ENCODE assay signal across 9 cellular contexts in the genomic region with DNA sequence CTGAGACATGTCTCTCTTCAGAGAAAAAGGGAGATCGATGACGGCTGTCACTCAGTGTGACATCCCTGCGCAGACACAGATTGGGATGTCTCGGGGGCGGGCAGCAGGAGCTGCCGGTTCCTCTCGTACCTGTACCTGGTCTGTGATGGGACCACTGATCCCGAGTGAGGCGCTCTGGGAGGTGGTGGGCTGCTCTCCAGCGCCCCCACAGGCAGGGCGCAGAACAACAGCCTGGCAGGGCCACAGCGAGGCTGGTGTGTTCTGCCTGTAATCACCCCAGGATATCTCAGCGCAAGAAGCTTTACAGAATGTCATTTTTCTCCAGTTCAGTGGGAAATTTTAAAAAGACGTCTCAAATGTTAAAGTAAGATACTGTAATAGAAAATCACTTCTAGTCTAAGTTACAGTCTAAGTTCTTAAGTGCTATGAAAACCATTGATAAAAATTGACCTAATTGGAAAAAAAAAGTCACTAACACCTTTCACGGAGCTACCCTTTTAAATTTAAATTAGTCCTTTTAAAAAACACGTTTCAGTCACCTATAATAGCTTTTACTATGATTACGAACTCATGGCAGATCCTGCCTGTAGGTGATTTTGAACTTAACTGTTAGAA.
A peak's percentile ranks its signal among the peaks of the same experiment; 100 is the strongest.
DNase-seq lines count a peak whose midpoint lies in the region; ATAC-seq, FAIRE-seq and TF ChIP-seq lines count a peak whose summit lies in the region.
"Had no signal": no experiment of that assay in that cellular context is flagged by ENCODE, and none has a peak within 500 bp of the region (broad histone marks: within the 10 kb centered on the region; RNA-seq: fewer than 3 reads in every experiment).

No MANE protein-coding gene starts in this region.

- no peaks in the 10 kb centered on the region for H3K79me2 ChIP-seq in endothelial cell of umbilical vein (ENCODE audit: control insufficient read depth, insufficient read depth, low read length)

- no peak overlapping the region for H3K27ac Mint-ChIP-seq in activated CD4-positive, alpha-beta T cell treated with anti-CD3 and anti-CD28 coated beads, Interleukin-2, amount 10 ng/mL, durations not matched to agents 7 days and 5 days

- H3K4me2 ChIP-seq in endothelial cell of umbilical vein (ENCODE audit: insufficient read depth, low read length), result no peak overlapping the region
- H3K4me2 ChIP-seq: BLaER1 treated with 17β-estradiol and CSF1 and Interleukin-3, amounts not matched to agents 10 nM and 100 nM had no signal

- no peak overlapping the region for H3K9ac ChIP-seq in endothelial cell of umbilical vein (replicated peaks; ENCODE audit: extremely low read depth, insufficient read depth, low read length)
- H3K9ac ChIP-seq: BLaER1 treated with 17β-estradiol and CSF1 and Interleukin-3, amounts not matched to agents 10 nM and 100 nM had no signal

- dilution Hi-C loops in endothelial cell of umbilical vein (cut with MboI; ENCODE audit: extremely low pct_ligation_motif_present, low sequenced_read_pairs), result no loop called here

- H3K27me3 Mint-ChIP-seq in activated CD4-positive, alpha-beta T cell treated with anti-CD3 and anti-CD28 coated beads, Interleukin-2, amount 10 ng/mL, durations not matched to agents 7 days and 5 days, result no peaks in the 10 kb centered on the region

- POLR2A ChIA-PET in activated CD4-positive, alpha-beta T cell treated with anti-CD3 and anti-CD28 coated beads, Interleukin-2, amount 10 ng/mL, durations not matched to agents 7 days and 5 days (lab: Charles Lee), result no interaction called here
- POLR2A ChIA-PET in endothelial cell of umbilical vein (lab: Charles Lee), result no interaction called here

- H4K20me1 ChIP-seq in endothelial cell of umbilical vein (replicated peaks; ENCODE audit: control insufficient read depth, extremely low read depth, insufficient read depth, low read length), result no peaks in the 10 kb centered on the region
- H4K20me1 ChIP-seq: BLaER1 treated with 17β-estradiol and CSF1 and Interleukin-3, amounts not matched to agents 10 nM and 100 nM had no signal

- ATAC-seq in HG03469 (IDR thresholded peaks at IDR 0.05; ENCODE audit: unreplicated experiment) (peak; percentile 69), HG03095 (IDR thresholded peaks at IDR 0.05; ENCODE audit: unreplicated experiment) (no peak)

- no TSS peak for BruUV-seq in endothelial cell of umbilical vein (replicated peaks; lab: Mats Ljungman, UMichigan)

- H3K27me3 ChIP-seq in endothelial cell of umbilical vein (ENCODE audit: control insufficient read depth in 2 of 2, insufficient read depth in 2 of 2, low read length in 2 of 2) (no peaks in the 10 kb centered on the region), neutrophil (no peaks in the 10 kb centered on the region)
- H3K27me3 ChIP-seq: BLaER1 treated with 17β-estradiol and CSF1 and Interleukin-3, amounts not matched to agents 10 nM and 100 nM had no signal

- intact Hi-C loops in endothelial cell of umbilical vein (cut with micrococcal nuclease), result no loop called here

- no peak overlapping the region for H2AFZ ChIP-seq in endothelial cell of umbilical vein (ENCODE audit: low read depth, low read length)

- H3K36me3 ChIP-seq in endothelial cell of umbilical vein (ENCODE audit: control insufficient read depth in 2 of 2, extremely low read depth in 1 of 2, insufficient read depth in 2 of 2, low read length in 2 of 2) (no peaks in the 10 kb centered on the region), neutrophil (no peaks in the 10 kb centered on the region)
- H3K36me3 ChIP-seq: BLaER1 treated with 17β-estradiol and CSF1 and Interleukin-3, amounts not matched to agents 10 nM and 100 nM had no signal

- H3K4me1 ChIP-seq in endothelial cell of umbilical vein (ENCODE audit: control insufficient read depth, extremely low read depth, insufficient read depth, low read length) (no peaks in the 10 kb centered on the region), neutrophil (ENCODE audit: control insufficient read depth in 1 of 2, insufficient read depth in 1 of 2, low read depth in 1 of 2, low read length in 1 of 2) (no peaks in the 10 kb centered on the region)

- H3K36me3 Mint-ChIP-seq in activated CD4-positive, alpha-beta T cell treated with anti-CD3 and anti-CD28 coated beads, Interleukin-2, amount 10 ng/mL, durations not matched to agents 7 days and 5 days (ENCODE audit: low read depth), result no peaks in the 10 kb centered on the region

- no peak for TF ChIP-seq POLR2A in endothelial cell of umbilical vein (IDR thresholded peaks at IDR 0.05; ENCODE audit: low read depth, low read length)

- peaks cover 5% of the 10 kb centered on the region for H3K9me3 Mint-ChIP-seq in activated CD4-positive, alpha-beta T cell treated with anti-CD3 and anti-CD28 coated beads, Interleukin-2, amount 10 ng/mL, durations not matched to agents 7 days and 5 days

- H3K4me3 Mint-ChIP-seq in activated CD4-positive, alpha-beta T cell treated with anti-CD3 and anti-CD28 coated beads, Interleukin-2, amount 10 ng/mL, durations not matched to agents 7 days and 5 days, result no peak overlapping the region

- FAIRE-seq in endothelial cell of umbilical vein (lab: Jason Lieb, UNC), result no peak

- H3K4me3 ChIP-seq in endothelial cell of umbilical vein (replicated peaks in 1 of 3; ENCODE audit: insufficient read depth in 1 of 3, low read depth in 1 of 3, low read length in 3 of 3) (no peak overlapping the region), neutrophil (ENCODE audit: low read depth in 1 of 2, low read length in 1 of 2) (no peak overlapping the region)
- H3K4me3 ChIP-seq: BLaER1 treated with 17β-estradiol and CSF1 and Interleukin-3, amounts not matched to agents 10 nM and 100 nM had no signal

- H3K9me1 ChIP-seq in endothelial cell of umbilical vein (replicated peaks; ENCODE audit: control insufficient read depth, extremely low read depth, insufficient read depth, low read length), result no peaks in the 10 kb centered on the region

- H3K4me1 Mint-ChIP-seq in activated CD4-positive, alpha-beta T cell treated with anti-CD3 and anti-CD28 coated beads, Interleukin-2, amount 10 ng/mL, durations not matched to agents 7 days and 5 days, result peaks cover 9% of the 10 kb centered on the region

- H3K27ac ChIP-seq in endothelial cell of umbilical vein (ENCODE audit: insufficient read depth, low read depth, low read length), result no peak overlapping the region
- H3K27ac ChIP-seq in neutrophil, result no peak overlapping the region
- H3K27ac ChIP-seq: BLaER1 treated with 17β-estradiol and CSF1 and Interleukin-3, amounts not matched to agents 10 nM and 100 nM had no signal

- CTCF ChIA-PET in activated CD4-positive, alpha-beta T cell treated with anti-CD3 and anti-CD28 coated beads, Interleukin-2, amount 10 ng/mL, durations not matched to agents 7 days and 5 days (lab: Charles Lee), result interaction anchor here (0.6 to 0.9 kb wide), 2 partner anchors 11 to 52 kb away, joined by 3 read pairs; no protein-coding TSS in a partner anchor
- CTCF ChIA-PET in endothelial cell of umbilical vein (lab: Charles Lee), result no interaction called here

- H3K9me3 ChIP-seq in endothelial cell of umbilical vein (replicated peaks; ENCODE audit: control insufficient read depth, insufficient read depth, low read length), result peaks cover 4% of the 10 kb centered on the region
- no peaks in the 10 kb centered on the region for H3K9me3 ChIP-seq in neutrophil

- TF ChIP-seq CTCF in endothelial cell of umbilical vein (IDR thresholded peaks at IDR 0.05; ENCODE audit: extremely low read depth in 1 of 2, insufficient read depth in 1 of 2, low read depth in 1 of 2, low read length in 2 of 2), result peak; percentile 18 to 29
- TF ChIP-seq CTCF in neutrophil (IDR thresholded peaks at IDR 0.05), result peak; percentile 63

- DNase-seq in NCI-H1694 treated with DMSO at 0.1 percent for 48 hours (lab: John Stamatoyannopoulos, UW), result peak; percentile 5
- DNase-seq in NCI-H1694 (lab: John Stamatoyannopoulos, UW), result no peak
- DNase-seq in activated CD4-positive, alpha-beta T cell treated with anti-CD3 and anti-CD28 coated beads, Interleukin-2, amount 10 ng/mL, durations not matched to agents 7 days and 5 days, result peak; percentile 27
- DNase-seq in endothelial cell of umbilical vein (ENCODE audit: low read depth, low spot score), result no peak
- DNase-seq in MV-4-11 (lab: John Stamatoyannopoulos, UW), result no peak

TF ChIP-seq in endothelial cell of umbilical vein, 7 proteins besides CTCF, POLR2A, EP300 and RAD21:
- TF ChIP-seq JUN (IDR thresholded peaks at IDR 0.05; ENCODE audit: borderline replicate concordance, insufficient read depth, insufficient read length, low read depth), result no peak
- no peak for TF ChIP-seq MYC (IDR thresholded peaks at IDR 0.05; ENCODE audit: low read depth, low read length)
- no peak for TF ChIP-seq EZH2 (IDR thresholded peaks at IDR 0.05; ENCODE audit: borderline replicate concordance, low read depth, low read length, severe bottlenecking)
- no peak for TF ChIP-seq FOS (IDR thresholded peaks at IDR 0.05; ENCODE audit: borderline replicate concordance, insufficient read depth, low read length)
- TF ChIP-seq, protein P1, sequence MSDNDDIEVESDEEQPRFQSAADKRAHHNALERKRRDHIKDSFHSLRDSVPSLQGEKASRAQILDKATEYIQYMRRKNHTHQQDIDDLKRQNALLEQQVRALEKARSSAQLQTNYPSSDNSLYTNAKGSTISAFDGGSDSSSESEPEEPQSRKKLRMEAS (IDR thresholded peaks at IDR 0.05; ENCODE audit: insufficient read depth, insufficient read length), result no peak
- no peak for TF ChIP-seq GATA2 (IDR thresholded peaks at IDR 0.05; ENCODE audit: insufficient read depth, insufficient read length, low read depth, low read length)
- no peak for TF ChIP-seq POLR2AphosphoS5 (IDR thresholded peaks at IDR 0.05; ENCODE audit: insufficient read depth, low read depth, low read length)

Comparison
In these comparisons a context has a peak if more than half of its experiments do, and no peak if none do; other contexts are left out.
1. DNase-seq: peak in NCI-H1694 treated with DMSO at 0.1 percent for 48 hours (single experiment) and activated CD4-positive, alpha-beta T cell treated with anti-CD3 and anti-CD28 coated beads, Interleukin-2, amount 10 ng/mL, durations not matched to agents 7 days and 5 days (single experiment); none in NCI-H1694 (single experiment), endothelial cell of umbilical vein (single experiment) and MV-4-11 (single experiment).